In the genomic region with DNA sequence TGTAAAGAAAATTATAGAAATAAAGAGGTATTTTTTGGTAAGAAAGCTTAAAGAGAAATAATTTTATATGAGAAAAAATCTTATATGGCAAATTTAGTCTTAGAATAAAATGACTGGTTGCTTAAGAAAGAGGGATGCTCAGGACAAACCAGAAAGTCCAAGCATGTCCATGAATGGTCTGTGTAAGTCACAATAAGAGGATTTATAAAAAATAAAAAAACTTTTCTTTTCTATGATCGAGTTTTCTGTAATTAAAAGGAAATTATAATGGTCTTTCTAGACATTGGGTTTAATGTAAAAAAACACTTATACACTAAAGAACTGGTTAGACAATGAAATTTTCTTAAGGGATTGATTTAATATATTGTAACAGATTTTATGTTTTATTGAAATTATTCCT, we compare ENCODE assay signal across 16 cellular contexts.
DNase-seq lines count a peak whose midpoint lies in the region; ATAC-seq, FAIRE-seq and TF ChIP-seq lines count a peak whose summit lies in the region.
"Had no signal": no experiment of that assay in that cellular context is flagged by ENCODE, and none has a peak within 500 bp of the region (broad histone marks: within the 10 kb centered on the region; RNA-seq: fewer than 3 reads in every experiment).

No MANE protein-coding gene starts in this region.

- H3K4me1 ChIP-seq in A549 (no peaks in the 10 kb centered on the region), HEK293 (ENCODE audit: control insufficient read depth, insufficient read depth, low read length) (no peaks in the 10 kb centered on the region), small intestine (ENCODE audit: control insufficient read depth in 2 of 2, insufficient read depth in 1 of 2, low read depth in 1 of 2, low read length in 1 of 2) (no peaks in the 10 kb centered on the region)

- POLR2A ChIA-PET in A549 (lab: Yijun Ruan, JAX): no interaction called here
- POLR2A ChIA-PET in HEK293 (lab: Yijun Ruan, JAX): no interaction called here

- in situ Hi-C loops in G401 (cut with HindIII; ENCODE audit: low sequenced_read_pairs): no loop called here

- ATAC-seq in A549 (no peak), HG03432 (IDR thresholded peaks at IDR 0.05; ENCODE audit: unreplicated experiment) (no peak)
- ATAC-seq: CD8-positive, alpha-beta T cell; GM12878 had no signal

- TF ChIP-seq RAD21 in A549 (conservative IDR thresholded peaks at IDR 0.05 in 1 of 2, IDR thresholded peaks at IDR 0.05 in 1 of 2): no peak

- H3K9me3 ChIP-seq in A549 (no peaks in the 10 kb centered on the region), HEK293 (ENCODE audit: control insufficient read depth, insufficient read depth, low read depth, low read length) (peaks cover 3% of the 10 kb centered on the region), small intestine (ENCODE audit: control insufficient read depth, low read depth) (no peaks in the 10 kb centered on the region)

- DNase-seq in A549 (ENCODE audit: low read depth in 1 of 2, low spot score in 1 of 2): no peak
- no peak for DNase-seq in frontal cortex (ENCODE audit: low spot score in 2 of 2)
- no peak for DNase-seq in small intestine
- no peak for DNase-seq in GOT3 (lab: John Stamatoyannopoulos, UW)
- no peak for DNase-seq in G401 (ENCODE audit: low spot score)
- DNase-seq: CD8-positive, alpha-beta T cell; COR-L47; DMS153; GM23248; H9 had no signal

- CTCF ChIA-PET in A549 (lab: Yijun Ruan, JAX): no interaction called here
- CTCF ChIA-PET in HEK293 (lab: Yijun Ruan, JAX): interaction anchor here (0.6 kb wide), 1 partner anchor 374 kb away, joined by 3 read pairs; no protein-coding TSS in a partner anchor

- H3K36me3 ChIP-seq in HEK293 (ENCODE audit: control insufficient read depth in 2 of 2, insufficient read depth in 1 of 2, low read length in 2 of 2) (no peaks in the 10 kb centered on the region), small intestine (ENCODE audit: control insufficient read depth in 2 of 2, insufficient read depth in 2 of 2, low read length in 2 of 2) (no peaks in the 10 kb centered on the region)

- H3K27ac ChIP-seq in A549 (no peak overlapping the region), HEK293 (ENCODE audit: extremely low read depth, low read depth, low read length) (no peak overlapping the region), small intestine (ENCODE audit: low read depth in 1 of 2, low read length in 1 of 2) (no peak overlapping the region)
- H3K27ac ChIP-seq: GM23248, HL-60 had no signal

- WGBS in A549 (ENCODE audit: missing lambda C conversion rate): 0% methylated on average over 1 of the region's 1 CpG
- WGBS in small intestine, 3 donors: 24 to 45% (median 34%) methylated on average over 1 of the region's 1 CpG

- H3K4me3 ChIP-seq in A549: no peak overlapping the region
- no peak overlapping the region for H3K4me3 ChIP-seq in HEK293 (ENCODE audit: low read depth, low read length)
- no peak overlapping the region for H3K4me3 ChIP-seq in small intestine (ENCODE audit: low read depth in 1 of 2, low read length in 2 of 2)
- H3K4me3 ChIP-seq: GM12878, GM23248 had no signal

- H3K4me2 ChIP-seq in A549: no peak overlapping the region

- no peak for TF ChIP-seq POLR2A in A549 (IDR thresholded peaks at IDR 0.05; ENCODE audit: low read length)

- H3K27me3 ChIP-seq in small intestine (ENCODE audit: control insufficient read depth in 2 of 2, insufficient read depth in 2 of 2, low read length in 2 of 2): no peaks in the 10 kb centered on the region

- FAIRE-seq in A549 (lab: Jason Lieb, UNC) (no peak), frontal cortex (lab: Jason Lieb, UNC) (peak; percentile 70), small intestine (lab: Jason Lieb, UNC) (peak; percentile 44)
- FAIRE-seq: D721Med, GM12878, GM18507 had no signal

- TF ChIP-seq CTCF in A549 (IDR thresholded peaks at IDR 0.05) (no peak), HEK293 (tag by site-specific recombination; IDR thresholded peaks at IDR 0.05) (no peak)

- TF ChIP-seq EP300 in A549 (IDR thresholded peaks at IDR 0.05): no peak

TF ChIP-seq in A549, 52 proteins besides CTCF, POLR2A, EP300 and RAD21:
- TF ChIP-seq CHD4 (IDR thresholded peaks at IDR 0.05; ENCODE audit: borderline replicate concordance) (no peak), ZFP36 (IDR thresholded peaks at IDR 0.05; ENCODE audit: borderline replicate concordance, partially characterized antibody) (peak; percentile 37)

TF ChIP-seq in HEK293, 187 proteins besides CTCF, POLR2A, EP300 and RAD21:
- TF ChIP-seq SETDB1 (IDR thresholded peaks at IDR 0.05; ENCODE audit: insufficient read length, low read length) (peak; percentile 94), ZBTB7A (tag by site-specific recombination; IDR thresholded peaks at IDR 0.05; ENCODE audit: low read depth) (no peak), SP7 (tag by site-specific recombination; IDR thresholded peaks at IDR 0.05) (no peak)
